ENCODE assay signal across 1 cellular context in genomic region chr17:20091161-20092029, GRCh38.
TF ChIP-seq lines count a peak whose summit lies in the region.

No MANE protein-coding gene starts in this region.

TF ChIP-seq in liver, 16 proteins besides CTCF, POLR2A, EP300 and RAD21 (continued from another document):
- TF ChIP-seq ZBTB33 (IDR thresholded peaks at IDR 0.05) (no peak), ATF3 (IDR thresholded peaks at IDR 0.05) (no peak), HNF4A (conservative IDR thresholded peaks at IDR 0.05) (no peak), FOXA1 (IDR thresholded peaks at IDR 0.05) (no peak), TAF1 (conservative IDR thresholded peaks at IDR 0.05) (no peak), NR2F2 (IDR thresholded peaks at IDR 0.05) (no peak), YY1 (IDR thresholded peaks at IDR 0.05) (peak; percentile 18)
